Comparison of ENCODE assay signal across 27 cellular contexts in the genomic region with DNA sequence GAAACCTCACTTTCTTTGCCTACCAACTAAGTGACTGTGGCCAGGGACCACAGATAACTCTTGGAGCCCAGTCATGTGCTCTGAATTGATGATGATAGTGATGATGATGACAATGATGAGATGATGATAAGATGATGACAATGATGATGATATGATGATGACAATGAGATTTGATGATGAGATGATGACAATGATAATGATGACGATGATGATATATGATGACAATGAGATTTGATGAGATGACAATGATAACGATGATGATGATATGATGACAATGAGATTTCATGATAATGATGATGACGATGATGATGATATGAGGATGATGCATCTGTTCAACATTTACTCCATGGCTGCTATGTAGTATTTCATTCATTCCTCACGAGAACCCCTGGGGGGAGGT.
"Had no signal": no experiment of that assay in that cellular context is flagged by ENCODE, and none has a peak within 500 bp of the region (broad histone marks: within the 10 kb centered on the region; RNA-seq: fewer than 3 reads in every experiment).

No MANE protein-coding gene starts in this region.

- FAIRE-seq: endothelial cell of umbilical vein had no signal

- H3K36me3 Mint-ChIP-seq: naive thymus-derived CD8-positive, alpha-beta T cell; stimulated activated memory B cell treated with anti-CD40 and anti-IgM and Interleukin-4, amounts not matched to agents 10 μg/mL and 1 μg/mL and 100 μg/mL, for 72 hours had no signal

- H3K36me3 ChIP-seq: esophagus muscularis mucosa, gastroesophageal sphincter, heart left ventricle, left lung, prostate gland, right atrium auricular region, spleen, tibial artery had no signal

- H3K4me3 Mint-ChIP-seq: naive thymus-derived CD8-positive, alpha-beta T cell; stimulated activated memory B cell treated with anti-CD40 and anti-IgM and Interleukin-4, amounts not matched to agents 10 μg/mL and 1 μg/mL and 100 μg/mL, for 72 hours had no signal

- H3K4me1 ChIP-seq: foreskin keratinocyte, gastroesophageal sphincter, heart left ventricle, left lung, prostate gland, right atrium auricular region, spleen, testis had no signal

- H3K4me1 Mint-ChIP-seq: stimulated activated memory B cell treated with anti-CD40 and anti-IgM and Interleukin-4, amounts not matched to agents 10 μg/mL and 1 μg/mL and 100 μg/mL, for 72 hours had no signal

- H3K27me3 ChIP-seq: esophagus muscularis mucosa, hepatocyte, right atrium auricular region, testis had no signal

- ATAC-seq: foreskin keratinocyte; gastroesophageal sphincter; heart left ventricle; left cardiac atrium; left lung; naive thymus-derived CD8-positive, alpha-beta T cell; stimulated activated memory B cell treated with anti-CD40 and anti-IgM and Interleukin-4, amounts not matched to agents 10 μg/mL and 1 μg/mL and 100 μg/mL, for 72 hours; stimulated activated naive CD8-positive, alpha-beta T cell treated with anti-CD3 and anti-CD28 coated beads, Interleukin-15, Interleukin-2, amounts not matched to agents 100 U/mL and 50 U/mL, for 24 hours had no signal

- H3K4me3 ChIP-seq: coronary artery, esophagus muscularis mucosa, gastroesophageal sphincter, heart left ventricle, hepatocyte, left lung, prostate gland, right atrium auricular region, skin epidermis, spleen, testis, tibial artery had no signal

- H3K9me3 ChIP-seq: esophagus muscularis mucosa, gastroesophageal sphincter, left lung, prostate gland, right atrium auricular region, testis, tibial artery had no signal

- H3K27ac ChIP-seq: coronary artery, esophagus muscularis mucosa, foreskin keratinocyte, gastroesophageal sphincter, heart left ventricle, left lung, prostate gland, right atrium auricular region, skin epidermis, spleen, testis, tibial artery had no signal

- H2AFZ ChIP-seq: hepatocyte had no signal

- DNase-seq: dermis blood vessel endothelial cell; effector memory CD4-positive, alpha-beta T cell; foreskin keratinocyte; heart left ventricle; left cardiac atrium; left lung; mesendoderm; midbrain; naive thymus-derived CD8-positive, alpha-beta T cell; nephron progenitor cell; nucleus accumbens; spleen; stimulated activated CD4-positive, alpha-beta T cell treated with anti-CD3 and anti-CD28 coated beads, Interleukin-4, amount 100 ng/mL, for 4 hours; stimulated activated naive CD8-positive, alpha-beta T cell treated with anti-CD3 and anti-CD28 coated beads, Interleukin-15, Interleukin-2, amounts not matched to agents 100 U/mL and 50 U/mL, for 24 hours; substantia nigra; testis; tibial artery had no signal

- H3K27ac Mint-ChIP-seq: naive thymus-derived CD8-positive, alpha-beta T cell; nephron progenitor cell; stimulated activated memory B cell treated with anti-CD40 and anti-IgM and Interleukin-4, amounts not matched to agents 10 μg/mL and 1 μg/mL and 100 μg/mL, for 72 hours; type B pancreatic cell had no signal

- H3K79me2 ChIP-seq: hepatocyte had no signal
